ENCODE assay signal across 3 cellular contexts in the genomic region with DNA sequence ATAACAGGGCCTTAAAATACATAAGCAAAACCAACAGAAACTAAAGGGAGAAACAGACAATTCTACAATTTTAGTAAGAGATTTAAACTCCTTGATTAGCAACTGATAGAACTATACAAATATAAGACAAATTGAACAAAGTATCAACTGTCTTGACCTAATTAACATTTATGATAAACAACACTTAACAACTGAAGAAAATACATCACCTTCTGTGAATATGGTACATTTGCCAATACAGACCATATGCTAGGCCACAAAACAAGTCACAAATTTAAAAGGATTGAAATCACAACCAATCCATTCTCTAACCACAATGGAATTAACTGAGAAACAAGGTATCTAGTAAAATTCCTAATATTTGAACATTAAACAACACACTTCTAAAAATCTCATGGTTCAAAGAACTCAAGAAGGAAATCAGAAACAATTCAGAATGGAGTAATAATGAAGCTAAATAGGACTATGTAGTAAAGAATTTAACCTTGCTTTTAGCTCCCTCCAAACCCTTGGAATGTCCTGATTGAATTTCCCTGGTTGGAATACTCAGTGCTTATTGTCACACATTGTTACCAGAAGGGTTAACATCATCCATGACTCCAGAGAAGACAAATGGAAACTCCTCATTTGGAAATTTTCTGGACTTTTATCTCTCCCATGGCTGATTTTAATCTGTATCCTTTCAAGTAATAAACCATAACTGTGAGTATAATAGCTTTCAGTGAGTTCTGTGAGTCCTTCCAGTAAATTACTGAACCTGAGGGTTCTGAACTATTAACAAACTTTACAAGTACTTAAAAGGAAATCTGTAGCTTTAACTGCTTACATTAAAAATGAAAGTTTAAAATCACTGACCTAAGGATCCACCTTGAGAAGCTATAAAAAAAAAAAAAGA.
TF ChIP-seq lines count a peak whose summit lies in the region.

No MANE protein-coding gene starts in this region.

TF ChIP-seq in SK-N-SH treated with all-trans-retinoic acid at 6 μM for 48 hours, 23 proteins besides CTCF, POLR2A, EP300 and RAD21:
- peak; percentile 59; the same call in 1 of the 2 replicates for TF ChIP-seq ISL1 (CRISPR knock-in tag; IDR thresholded peaks at IDR 0.05)
- TF ChIP-seq, protein P1, sequence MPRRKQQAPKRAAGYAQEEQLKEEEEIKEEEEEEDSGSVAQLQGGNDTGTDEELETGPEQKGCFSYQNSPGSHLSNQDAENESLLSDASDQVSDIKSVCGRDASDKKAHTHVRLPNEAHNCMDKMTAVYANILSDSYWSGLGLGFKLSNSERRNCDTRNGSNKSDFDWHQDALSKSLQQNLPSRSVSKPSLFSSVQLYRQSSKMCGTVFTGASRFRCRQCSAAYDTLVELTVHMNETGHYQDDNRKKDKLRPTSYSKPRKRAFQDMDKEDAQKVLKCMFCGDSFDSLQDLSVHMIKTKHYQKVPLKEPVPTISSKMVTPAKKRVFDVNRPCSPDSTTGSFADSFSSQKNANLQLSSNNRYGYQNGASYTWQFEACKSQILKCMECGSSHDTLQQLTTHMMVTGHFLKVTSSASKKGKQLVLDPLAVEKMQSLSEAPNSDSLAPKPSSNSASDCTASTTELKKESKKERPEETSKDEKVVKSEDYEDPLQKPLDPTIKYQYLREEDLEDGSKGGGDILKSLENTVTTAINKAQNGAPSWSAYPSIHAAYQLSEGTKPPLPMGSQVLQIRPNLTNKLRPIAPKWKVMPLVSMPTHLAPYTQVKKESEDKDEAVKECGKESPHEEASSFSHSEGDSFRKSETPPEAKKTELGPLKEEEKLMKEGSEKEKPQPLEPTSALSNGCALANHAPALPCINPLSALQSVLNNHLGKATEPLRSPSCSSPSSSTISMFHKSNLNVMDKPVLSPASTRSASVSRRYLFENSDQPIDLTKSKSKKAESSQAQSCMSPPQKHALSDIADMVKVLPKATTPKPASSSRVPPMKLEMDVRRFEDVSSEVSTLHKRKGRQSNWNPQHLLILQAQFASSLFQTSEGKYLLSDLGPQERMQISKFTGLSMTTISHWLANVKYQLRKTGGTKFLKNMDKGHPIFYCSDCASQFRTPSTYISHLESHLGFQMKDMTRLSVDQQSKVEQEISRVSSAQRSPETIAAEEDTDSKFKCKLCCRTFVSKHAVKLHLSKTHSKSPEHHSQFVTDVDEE (CRISPR knock-in tag; IDR thresholded peaks at IDR 0.05) = no peak

TF ChIP-seq in SK-N-SH, 30 proteins besides CTCF, POLR2A, EP300 and RAD21 (continues in another document):
- TF ChIP-seq SMC3 (IDR thresholded peaks at IDR 0.05; ENCODE audit: low read depth, low read length) = no peak
- TF ChIP-seq, protein P2, sequence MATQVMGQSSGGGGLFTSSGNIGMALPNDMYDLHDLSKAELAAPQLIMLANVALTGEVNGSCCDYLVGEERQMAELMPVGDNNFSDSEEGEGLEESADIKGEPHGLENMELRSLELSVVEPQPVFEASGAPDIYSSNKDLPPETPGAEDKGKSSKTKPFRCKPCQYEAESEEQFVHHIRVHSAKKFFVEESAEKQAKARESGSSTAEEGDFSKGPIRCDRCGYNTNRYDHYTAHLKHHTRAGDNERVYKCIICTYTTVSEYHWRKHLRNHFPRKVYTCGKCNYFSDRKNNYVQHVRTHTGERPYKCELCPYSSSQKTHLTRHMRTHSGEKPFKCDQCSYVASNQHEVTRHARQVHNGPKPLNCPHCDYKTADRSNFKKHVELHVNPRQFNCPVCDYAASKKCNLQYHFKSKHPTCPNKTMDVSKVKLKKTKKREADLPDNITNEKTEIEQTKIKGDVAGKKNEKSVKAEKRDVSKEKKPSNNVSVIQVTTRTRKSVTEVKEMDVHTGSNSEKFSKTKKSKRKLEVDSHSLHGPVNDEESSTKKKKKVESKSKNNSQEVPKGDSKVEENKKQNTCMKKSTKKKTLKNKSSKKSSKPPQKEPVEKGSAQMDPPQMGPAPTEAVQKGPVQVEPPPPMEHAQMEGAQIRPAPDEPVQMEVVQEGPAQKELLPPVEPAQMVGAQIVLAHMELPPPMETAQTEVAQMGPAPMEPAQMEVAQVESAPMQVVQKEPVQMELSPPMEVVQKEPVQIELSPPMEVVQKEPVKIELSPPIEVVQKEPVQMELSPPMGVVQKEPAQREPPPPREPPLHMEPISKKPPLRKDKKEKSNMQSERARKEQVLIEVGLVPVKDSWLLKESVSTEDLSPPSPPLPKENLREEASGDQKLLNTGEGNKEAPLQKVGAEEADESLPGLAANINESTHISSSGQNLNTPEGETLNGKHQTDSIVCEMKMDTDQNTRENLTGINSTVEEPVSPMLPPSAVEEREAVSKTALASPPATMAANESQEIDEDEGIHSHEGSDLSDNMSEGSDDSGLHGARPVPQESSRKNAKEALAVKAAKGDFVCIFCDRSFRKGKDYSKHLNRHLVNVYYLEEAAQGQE (IDR thresholded peaks at IDR 0.05; ENCODE audit: low read depth, low read length) = no peak
- no peak for TF ChIP-seq FOXM1 (IDR thresholded peaks at IDR 0.05; ENCODE audit: low read depth)
- TF ChIP-seq TEAD4 (IDR thresholded peaks at IDR 0.05; ENCODE audit: borderline replicate concordance, insufficient read depth) = no peak
- TF ChIP-seq, protein P3, sequence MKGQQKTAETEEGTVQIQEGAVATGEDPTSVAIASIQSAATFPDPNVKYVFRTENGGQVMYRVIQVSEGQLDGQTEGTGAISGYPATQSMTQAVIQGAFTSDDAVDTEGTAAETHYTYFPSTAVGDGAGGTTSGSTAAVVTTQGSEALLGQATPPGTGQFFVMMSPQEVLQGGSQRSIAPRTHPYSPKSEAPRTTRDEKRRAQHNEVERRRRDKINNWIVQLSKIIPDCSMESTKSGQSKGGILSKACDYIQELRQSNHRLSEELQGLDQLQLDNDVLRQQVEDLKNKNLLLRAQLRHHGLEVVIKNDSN (IDR thresholded peaks at IDR 0.05; ENCODE audit: borderline replicate concordance, low read depth) = no peak
- TF ChIP-seq TAF1 (IDR thresholded peaks at IDR 0.05; ENCODE audit: borderline replicate concordance, low read depth, low read length) = no peak
- TF ChIP-seq TCF12 (IDR thresholded peaks at IDR 0.05) = no peak
- TF ChIP-seq, protein P4, sequence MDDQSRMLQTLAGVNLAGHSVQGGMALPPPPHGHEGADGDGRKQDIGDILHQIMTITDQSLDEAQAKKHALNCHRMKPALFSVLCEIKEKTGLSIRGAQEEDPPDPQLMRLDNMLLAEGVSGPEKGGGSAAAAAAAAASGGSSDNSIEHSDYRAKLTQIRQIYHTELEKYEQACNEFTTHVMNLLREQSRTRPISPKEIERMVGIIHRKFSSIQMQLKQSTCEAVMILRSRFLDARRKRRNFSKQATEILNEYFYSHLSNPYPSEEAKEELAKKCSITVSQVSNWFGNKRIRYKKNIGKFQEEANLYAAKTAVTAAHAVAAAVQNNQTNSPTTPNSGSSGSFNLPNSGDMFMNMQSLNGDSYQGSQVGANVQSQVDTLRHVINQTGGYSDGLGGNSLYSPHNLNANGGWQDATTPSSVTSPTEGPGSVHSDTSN (IDR thresholded peaks at IDR 0.05) = no peak
- no peak for TF ChIP-seq YY1 (IDR thresholded peaks at IDR 0.05; ENCODE audit: low read depth)
- TF ChIP-seq, protein P5, sequence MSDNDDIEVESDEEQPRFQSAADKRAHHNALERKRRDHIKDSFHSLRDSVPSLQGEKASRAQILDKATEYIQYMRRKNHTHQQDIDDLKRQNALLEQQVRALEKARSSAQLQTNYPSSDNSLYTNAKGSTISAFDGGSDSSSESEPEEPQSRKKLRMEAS (IDR thresholded peaks at IDR 0.05; ENCODE audit: low read depth) = no peak
- no peak for TF ChIP-seq GATA2 (CRISPR knock-in tag; IDR thresholded peaks at IDR 0.05)
- TF ChIP-seq, protein P6, sequence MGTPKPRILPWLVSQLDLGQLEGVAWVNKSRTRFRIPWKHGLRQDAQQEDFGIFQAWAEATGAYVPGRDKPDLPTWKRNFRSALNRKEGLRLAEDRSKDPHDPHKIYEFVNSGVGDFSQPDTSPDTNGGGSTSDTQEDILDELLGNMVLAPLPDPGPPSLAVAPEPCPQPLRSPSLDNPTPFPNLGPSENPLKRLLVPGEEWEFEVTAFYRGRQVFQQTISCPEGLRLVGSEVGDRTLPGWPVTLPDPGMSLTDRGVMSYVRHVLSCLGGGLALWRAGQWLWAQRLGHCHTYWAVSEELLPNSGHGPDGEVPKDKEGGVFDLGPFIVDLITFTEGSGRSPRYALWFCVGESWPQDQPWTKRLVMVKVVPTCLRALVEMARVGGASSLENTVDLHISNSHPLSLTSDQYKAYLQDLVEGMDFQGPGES (IDR thresholded peaks at IDR 0.05; ENCODE audit: low read depth, low read length) = no peak

TF ChIP-seq in IMR-90, 13 proteins besides CTCF, POLR2A, EP300 and RAD21:
- TF ChIP-seq RCOR1 (IDR thresholded peaks at IDR 0.05; ENCODE audit: insufficient replicate concordance, low read length) = no peak
- no peak for TF ChIP-seq FOS (IDR thresholded peaks at IDR 0.05; ENCODE audit: low read depth, low read length)
- no peak for TF ChIP-seq CEBPB (IDR thresholded peaks at IDR 0.05; ENCODE audit: low read depth, low read length)
- no peak for TF ChIP-seq MAFK (IDR thresholded peaks at IDR 0.05; ENCODE audit: low read depth, low read length)
- TF ChIP-seq MAZ (IDR thresholded peaks at IDR 0.05; ENCODE audit: borderline replicate concordance, low read depth, low read length) = no peak
- TF ChIP-seq SMC3 (IDR thresholded peaks at IDR 0.05; ENCODE audit: low read depth, low read length) = no peak
- TF ChIP-seq, protein P7, sequence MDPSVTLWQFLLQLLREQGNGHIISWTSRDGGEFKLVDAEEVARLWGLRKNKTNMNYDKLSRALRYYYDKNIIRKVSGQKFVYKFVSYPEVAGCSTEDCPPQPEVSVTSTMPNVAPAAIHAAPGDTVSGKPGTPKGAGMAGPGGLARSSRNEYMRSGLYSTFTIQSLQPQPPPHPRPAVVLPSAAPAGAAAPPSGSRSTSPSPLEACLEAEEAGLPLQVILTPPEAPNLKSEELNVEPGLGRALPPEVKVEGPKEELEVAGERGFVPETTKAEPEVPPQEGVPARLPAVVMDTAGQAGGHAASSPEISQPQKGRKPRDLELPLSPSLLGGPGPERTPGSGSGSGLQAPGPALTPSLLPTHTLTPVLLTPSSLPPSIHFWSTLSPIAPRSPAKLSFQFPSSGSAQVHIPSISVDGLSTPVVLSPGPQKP (IDR thresholded peaks at IDR 0.05; ENCODE audit: borderline replicate concordance, low read depth, low read length) = no peak
- TF ChIP-seq MXI1 (IDR thresholded peaks at IDR 0.05; ENCODE audit: borderline replicate concordance, low read depth, low read length) = no peak
- TF ChIP-seq BHLHE40 (IDR thresholded peaks at IDR 0.05; ENCODE audit: low read depth, low read length) = no peak
- TF ChIP-seq, protein P8, sequence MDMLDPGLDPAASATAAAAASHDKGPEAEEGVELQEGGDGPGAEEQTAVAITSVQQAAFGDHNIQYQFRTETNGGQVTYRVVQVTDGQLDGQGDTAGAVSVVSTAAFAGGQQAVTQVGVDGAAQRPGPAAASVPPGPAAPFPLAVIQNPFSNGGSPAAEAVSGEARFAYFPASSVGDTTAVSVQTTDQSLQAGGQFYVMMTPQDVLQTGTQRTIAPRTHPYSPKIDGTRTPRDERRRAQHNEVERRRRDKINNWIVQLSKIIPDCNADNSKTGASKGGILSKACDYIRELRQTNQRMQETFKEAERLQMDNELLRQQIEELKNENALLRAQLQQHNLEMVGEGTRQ (IDR thresholded peaks at IDR 0.05; ENCODE audit: low read depth, low read length) = no peak
- no peak for TF ChIP-seq CHD1 (IDR thresholded peaks at IDR 0.05; ENCODE audit: low read depth, low read length)
- TF ChIP-seq RFX5 (IDR thresholded peaks at IDR 0.05; ENCODE audit: low read depth, low read length) = no peak
- TF ChIP-seq NFE2L2 (IDR thresholded peaks at IDR 0.05; ENCODE audit: low read depth, low read length) = no peak
